ENCODE assay signal across 10 cellular contexts in genomic region chr14:89366580-89367448, GRCh38. TPM values are rescaled to one million over a fixed set of nuclear protein-coding genes. Genes with fewer than 3 reads are reported as not detected.
DNase-seq lines count a peak whose midpoint lies in the region; ATAC-seq, FAIRE-seq and TF ChIP-seq lines count a peak whose summit lies in the region.
"Had no signal": no experiment of that assay in that cellular context is flagged by ENCODE, and none has a peak within 500 bp of the region (broad histone marks: within the 10 kb centered on the region; RNA-seq: fewer than 3 reads in every experiment).

No MANE protein-coding gene starts in this region.

- H3K36me3 Mint-ChIP-seq in activated naive CD8-positive, alpha-beta T cell treated with anti-CD3 and anti-CD28 coated beads, Interleukin-2, amount 50 U/mL, for 24 hours (ENCODE audit: low read depth) = peaks cover 22% of the 10 kb centered on the region

- peaks cover 7 to 36% of the 10 kb centered on the region in 2 donors for H3K4me1 ChIP-seq in small intestine (ENCODE audit: control insufficient read depth in 2 of 2, insufficient read depth in 1 of 2, low read depth in 1 of 2, low read length in 1 of 2)

- H3K4me3 Mint-ChIP-seq in activated naive CD8-positive, alpha-beta T cell treated with anti-CD3 and anti-CD28 coated beads, Interleukin-2, amount 50 U/mL, for 24 hours = no peak overlapping the region

- DNase-seq in NB4 (ENCODE audit: low read depth) (peak; percentile 44), left kidney (ENCODE audit: low read depth, low spot score) (peak; percentile 50), small intestine (peak; percentile 90), KG1 (lab: John Stamatoyannopoulos, UW) (no peak), NCI-H2081 treated with DMSO at 0.1 percent for 48 hours (lab: John Stamatoyannopoulos, UW) (no peak)
- no peak for DNase-seq in activated naive CD8-positive, alpha-beta T cell treated with anti-CD3 and anti-CD28 coated beads, Interleukin-2, amount 50 U/mL, for 24 hours
- no peak for DNase-seq in stimulated activated naive CD4-positive, alpha-beta T cell (lab: John Stamatoyannopoulos, UW)

- no peaks in the 10 kb centered on the region for H3K27me3 ChIP-seq in small intestine (ENCODE audit: control insufficient read depth in 2 of 2, insufficient read depth in 2 of 2, low read length in 2 of 2)
- H3K27me3 ChIP-seq: esophagus muscularis mucosa had no signal

- H3K4me3 ChIP-seq in NB4 (ENCODE audit: low read depth, low read length) (no peak overlapping the region), small intestine (ENCODE audit: low read depth in 1 of 2, low read length in 2 of 2) (peak overlapping the region in 1 of 2 donors; percentile 17)

- no peak for ATAC-seq in activated naive CD8-positive, alpha-beta T cell treated with anti-CD3 and anti-CD28 coated beads, Interleukin-2, amount 50 U/mL, for 24 hours
- no peak for ATAC-seq in GM21576 (IDR thresholded peaks at IDR 0.05; ENCODE audit: unreplicated experiment)

- FAIRE-seq in small intestine (lab: Jason Lieb, UNC) = no peak

- H3K4me1 Mint-ChIP-seq in activated naive CD8-positive, alpha-beta T cell treated with anti-CD3 and anti-CD28 coated beads, Interleukin-2, amount 50 U/mL, for 24 hours = peaks cover 74% of the 10 kb centered on the region

- H3K27me3 Mint-ChIP-seq in activated naive CD8-positive, alpha-beta T cell treated with anti-CD3 and anti-CD28 coated beads, Interleukin-2, amount 50 U/mL, for 24 hours = no peaks in the 10 kb centered on the region

- H3K27ac Mint-ChIP-seq in activated naive CD8-positive, alpha-beta T cell treated with anti-CD3 and anti-CD28 coated beads, Interleukin-2, amount 50 U/mL, for 24 hours = peak overlapping the region; percentile 91

- peaks cover 0 to 2% of the 10 kb centered on the region in 2 donors for H3K36me3 ChIP-seq in small intestine (ENCODE audit: control insufficient read depth in 2 of 2, insufficient read depth in 2 of 2, low read length in 2 of 2)
- H3K36me3 ChIP-seq: esophagus muscularis mucosa had no signal

- TF ChIP-seq POLR2A in NB4 (IDR thresholded peaks at IDR 0.05; ENCODE audit: extremely low read depth, insufficient read length) = no peak

- TF ChIP-seq CTCF in NB4 (IDR thresholded peaks at IDR 0.05; ENCODE audit: low read depth, low read length) = no peak

- no peaks in the 10 kb centered on the region for H3K9me3 ChIP-seq in small intestine (ENCODE audit: control insufficient read depth, low read depth)
- H3K9me3 ChIP-seq: esophagus muscularis mucosa had no signal

- peak overlapping the region; percentile 53 to 83 for H3K27ac ChIP-seq in small intestine (ENCODE audit: low read depth in 1 of 2, low read length in 1 of 2)
- H3K27ac ChIP-seq: KMS-11 had no signal

- WGBS in small intestine, 3 donors = 21 to 59% (median 37%) methylated on average over 14 of the region's 14 CpGs

- peaks cover 17% of the 10 kb centered on the region for H3K9me3 Mint-ChIP-seq in activated naive CD8-positive, alpha-beta T cell treated with anti-CD3 and anti-CD28 coated beads, Interleukin-2, amount 50 U/mL, for 24 hours

RNA-seq across cellular contexts. Expression of gene FOXN3, which starts 50.2 kb away (rescaled TPM):
- 10 to 100 TPM; 22.0 to 47.3 (median 47.2) TPM for polyA plus RNA-seq in small intestine

Comparison
In these comparisons a context has a peak if more than half of its experiments do, and no peak if none do; other contexts are left out.
1. DNase-seq: peak in NB4 (single experiment), left kidney (single experiment) and small intestine (single experiment); none in activated naive CD8-positive, alpha-beta T cell treated with anti-CD3 and anti-CD28 coated beads, Interleukin-2, amount 50 U/mL, for 24 hours (single experiment), stimulated activated naive CD4-positive, alpha-beta T cell (0 of 6), KG1 (single experiment) and NCI-H2081 treated with DMSO at 0.1 percent for 48 hours (single experiment).